2 cellular contexts compared by ENCODE assay signal in the genomic region with DNA sequence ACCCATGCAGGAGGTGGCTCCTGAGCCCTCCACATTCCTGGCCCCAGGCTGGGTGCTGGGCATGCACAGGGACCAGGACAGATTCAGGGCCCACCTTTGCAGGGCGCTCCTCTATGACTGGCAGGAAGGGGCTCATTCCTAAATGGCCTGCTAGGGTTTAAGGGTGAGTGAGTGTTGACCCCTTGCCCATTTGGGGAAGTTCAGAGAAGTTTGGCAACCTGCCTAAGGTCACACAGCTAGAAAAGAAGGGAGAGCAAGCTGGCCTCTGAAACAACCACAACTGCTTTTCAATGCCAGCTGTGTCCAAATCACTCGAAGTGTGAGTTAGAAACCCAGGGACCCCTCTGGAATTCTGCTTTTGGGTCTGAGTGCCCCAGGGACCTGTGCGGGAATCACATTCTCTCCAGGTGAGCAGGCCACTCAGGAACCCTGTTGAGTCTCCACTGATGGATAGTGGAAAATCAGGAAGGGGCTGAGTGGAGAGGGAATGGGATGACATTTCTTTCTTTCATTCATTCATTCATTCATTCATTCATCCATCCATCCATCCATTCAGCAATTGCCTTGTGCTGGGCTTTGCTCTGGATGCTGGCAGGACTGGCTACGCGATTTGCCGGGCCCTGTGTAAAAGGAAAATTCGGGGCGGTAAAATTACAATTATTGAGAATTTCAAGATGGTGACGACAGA.
TF ChIP-seq lines count a peak whose summit lies in the region.

No MANE protein-coding gene starts in this region.

TF ChIP-seq in HEK293, 187 proteins besides CTCF, POLR2A, EP300 and RAD21 (continued from another document):
- TF ChIP-seq, protein P1, sequence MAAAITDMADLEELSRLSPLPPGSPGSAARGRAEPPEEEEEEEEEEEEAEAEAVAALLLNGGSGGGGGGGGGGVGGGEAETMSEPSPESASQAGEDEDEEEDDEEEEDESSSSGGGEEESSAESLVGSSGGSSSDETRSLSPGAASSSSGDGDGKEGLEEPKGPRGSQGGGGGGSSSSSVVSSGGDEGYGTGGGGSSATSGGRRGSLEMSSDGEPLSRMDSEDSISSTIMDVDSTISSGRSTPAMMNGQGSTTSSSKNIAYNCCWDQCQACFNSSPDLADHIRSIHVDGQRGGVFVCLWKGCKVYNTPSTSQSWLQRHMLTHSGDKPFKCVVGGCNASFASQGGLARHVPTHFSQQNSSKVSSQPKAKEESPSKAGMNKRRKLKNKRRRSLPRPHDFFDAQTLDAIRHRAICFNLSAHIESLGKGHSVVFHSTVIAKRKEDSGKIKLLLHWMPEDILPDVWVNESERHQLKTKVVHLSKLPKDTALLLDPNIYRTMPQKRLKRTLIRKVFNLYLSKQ (tag by site-specific recombination; IDR thresholded peaks at IDR 0.05; ENCODE audit: borderline replicate concordance): no peak
- TF ChIP-seq ZFHX2 (tag by site-specific recombination; conservative IDR thresholded peaks at IDR 0.05): no peak
- TF ChIP-seq GLIS2 (tag by site-specific recombination; IDR thresholded peaks at IDR 0.05): no peak
- TF ChIP-seq GLIS1 (tag by site-specific recombination; IDR thresholded peaks at IDR 0.05): no peak
- TF ChIP-seq, protein P2, sequence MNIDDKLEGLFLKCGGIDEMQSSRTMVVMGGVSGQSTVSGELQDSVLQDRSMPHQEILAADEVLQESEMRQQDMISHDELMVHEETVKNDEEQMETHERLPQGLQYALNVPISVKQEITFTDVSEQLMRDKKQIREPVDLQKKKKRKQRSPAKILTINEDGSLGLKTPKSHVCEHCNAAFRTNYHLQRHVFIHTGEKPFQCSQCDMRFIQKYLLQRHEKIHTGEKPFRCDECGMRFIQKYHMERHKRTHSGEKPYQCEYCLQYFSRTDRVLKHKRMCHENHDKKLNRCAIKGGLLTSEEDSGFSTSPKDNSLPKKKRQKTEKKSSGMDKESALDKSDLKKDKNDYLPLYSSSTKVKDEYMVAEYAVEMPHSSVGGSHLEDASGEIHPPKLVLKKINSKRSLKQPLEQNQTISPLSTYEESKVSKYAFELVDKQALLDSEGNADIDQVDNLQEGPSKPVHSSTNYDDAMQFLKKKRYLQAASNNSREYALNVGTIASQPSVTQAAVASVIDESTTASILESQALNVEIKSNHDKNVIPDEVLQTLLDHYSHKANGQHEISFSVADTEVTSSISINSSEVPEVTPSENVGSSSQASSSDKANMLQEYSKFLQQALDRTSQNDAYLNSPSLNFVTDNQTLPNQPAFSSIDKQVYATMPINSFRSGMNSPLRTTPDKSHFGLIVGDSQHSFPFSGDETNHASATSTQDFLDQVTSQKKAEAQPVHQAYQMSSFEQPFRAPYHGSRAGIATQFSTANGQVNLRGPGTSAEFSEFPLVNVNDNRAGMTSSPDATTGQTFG (tag by site-specific recombination; IDR thresholded peaks at IDR 0.05; ENCODE audit: borderline replicate concordance): no peak
- TF ChIP-seq KLF9 (tag by site-specific recombination; IDR thresholded peaks at IDR 0.05; ENCODE audit: low read depth): no peak
- no peak for TF ChIP-seq ZNF776 (tag by site-specific recombination; IDR thresholded peaks at IDR 0.05; ENCODE audit: borderline replicate concordance)
- TF ChIP-seq ZNF701 (tag by site-specific recombination; IDR thresholded peaks at IDR 0.05): no peak
- no peak for TF ChIP-seq ZNF560 (tag by site-specific recombination; IDR thresholded peaks at IDR 0.05; ENCODE audit: borderline replicate concordance)
- TF ChIP-seq ZNF341 (tag by site-specific recombination; IDR thresholded peaks at IDR 0.05; ENCODE audit: low read depth): no peak
- TF ChIP-seq ZNF366 (tag by site-specific recombination; conservative IDR thresholded peaks at IDR 0.05): 0 out of 2 replicates have a peak, but pooled peaks have one; percentile 20
- TF ChIP-seq ZNF24 (tag by site-specific recombination; IDR thresholded peaks at IDR 0.05): 0 out of 2 replicates have a peak, but pooled peaks have one; percentile 74
- TF ChIP-seq ZFP69B (tag by site-specific recombination; IDR thresholded peaks at IDR 0.05): no peak
- TF ChIP-seq, protein P3, sequence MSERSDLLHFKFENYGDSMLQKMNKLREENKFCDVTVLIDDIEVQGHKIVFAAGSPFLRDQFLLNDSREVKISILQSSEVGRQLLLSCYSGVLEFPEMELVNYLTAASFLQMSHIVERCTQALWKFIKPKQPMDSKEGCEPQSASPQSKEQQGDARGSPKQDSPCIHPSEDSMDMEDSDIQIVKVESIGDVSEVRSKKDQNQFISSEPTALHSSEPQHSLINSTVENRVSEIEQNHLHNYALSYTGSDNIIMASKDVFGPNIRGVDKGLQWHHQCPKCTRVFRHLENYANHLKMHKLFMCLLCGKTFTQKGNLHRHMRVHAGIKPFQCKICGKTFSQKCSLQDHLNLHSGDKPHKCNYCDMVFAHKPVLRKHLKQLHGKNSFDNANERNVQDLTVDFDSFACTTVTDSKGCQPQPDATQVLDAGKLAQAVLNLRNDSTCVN (tag by site-specific recombination; optimal IDR thresholded peaks at IDR 0.05): no peak
- TF ChIP-seq ZNF768 (tag by site-specific recombination; IDR thresholded peaks at IDR 0.05): peak; percentile 66
- no peak for TF ChIP-seq HOXD13 (CRISPR knock-in tag; IDR thresholded peaks at IDR 0.05; ENCODE audit: borderline replicate concordance)
- no peak for TF ChIP-seq ZNF16 (tag by site-specific recombination; IDR thresholded peaks at IDR 0.05; ENCODE audit: low read depth)

TF ChIP-seq in WTC11, 78 proteins besides CTCF, POLR2A, EP300 and RAD21 (continued from another document):
- TF ChIP-seq, protein P4, sequence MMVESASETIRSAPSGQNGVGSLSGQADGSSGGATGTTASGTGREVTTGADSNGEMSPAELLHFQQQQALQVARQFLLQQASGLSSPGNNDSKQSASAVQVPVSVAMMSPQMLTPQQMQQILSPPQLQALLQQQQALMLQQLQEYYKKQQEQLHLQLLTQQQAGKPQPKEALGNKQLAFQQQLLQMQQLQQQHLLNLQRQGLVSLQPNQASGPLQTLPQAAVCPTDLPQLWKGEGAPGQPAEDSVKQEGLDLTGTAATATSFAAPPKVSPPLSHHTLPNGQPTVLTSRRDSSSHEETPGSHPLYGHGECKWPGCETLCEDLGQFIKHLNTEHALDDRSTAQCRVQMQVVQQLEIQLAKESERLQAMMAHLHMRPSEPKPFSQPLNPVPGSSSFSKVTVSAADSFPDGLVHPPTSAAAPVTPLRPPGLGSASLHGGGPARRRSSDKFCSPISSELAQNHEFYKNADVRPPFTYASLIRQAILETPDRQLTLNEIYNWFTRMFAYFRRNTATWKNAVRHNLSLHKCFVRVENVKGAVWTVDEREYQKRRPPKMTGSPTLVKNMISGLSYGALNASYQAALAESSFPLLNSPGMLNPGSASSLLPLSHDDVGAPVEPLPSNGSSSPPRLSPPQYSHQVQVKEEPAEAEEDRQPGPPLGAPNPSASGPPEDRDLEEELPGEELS (CRISPR knock-in tag; IDR thresholded peaks at IDR 0.05): no peak
TF ChIP-seq in WTC11: peak in this region for 0.
